8 cellular contexts compared by ENCODE assay signal in the genomic region with DNA sequence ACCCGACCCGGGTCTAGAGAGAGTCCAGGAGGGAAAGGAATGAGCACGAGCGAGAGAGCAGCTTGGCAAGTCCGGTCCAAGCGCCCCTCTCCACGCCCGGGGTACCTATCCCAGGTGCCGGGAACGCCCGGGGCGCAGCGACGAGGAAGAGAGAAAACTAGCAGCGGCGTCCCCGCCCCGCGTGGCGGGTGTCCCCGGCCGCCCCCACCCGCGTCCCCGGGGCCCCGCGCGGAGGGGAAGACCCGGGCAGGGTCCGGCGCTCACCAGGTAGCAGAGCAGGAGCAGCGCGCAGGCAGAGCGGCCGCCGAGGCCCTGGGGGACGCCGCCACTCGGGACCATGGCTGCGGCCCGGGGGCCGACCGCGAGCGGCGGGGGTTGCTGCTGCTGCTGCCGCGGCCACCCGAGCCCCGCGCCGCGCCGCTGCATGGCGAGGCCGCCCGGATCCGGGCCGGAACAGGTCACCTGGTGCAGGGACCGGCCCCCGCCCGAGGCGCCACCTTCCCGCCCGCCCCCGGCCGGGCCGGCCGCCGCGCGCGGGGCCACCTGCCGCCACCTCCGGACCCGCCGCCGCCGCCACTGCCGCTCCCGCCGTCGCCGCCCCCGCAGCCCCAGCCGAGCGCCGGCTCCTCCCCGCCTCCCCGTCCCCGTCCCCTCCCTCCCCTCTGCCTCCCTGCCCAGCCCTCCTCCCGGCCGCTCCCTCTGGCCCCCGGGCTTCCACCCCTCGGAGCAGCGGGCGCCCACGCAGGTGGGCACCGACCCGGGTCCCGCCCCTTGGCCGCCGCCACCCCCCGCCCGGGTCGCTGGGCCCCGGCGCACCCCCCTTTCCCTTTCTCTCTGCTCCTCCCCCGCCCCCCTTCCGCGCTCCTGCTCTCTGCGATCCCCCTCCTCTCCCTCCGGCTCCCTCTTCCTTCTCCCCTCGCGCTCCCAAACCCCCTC. TPM values are rescaled to one million over a fixed set of nuclear protein-coding genes. Genes with fewer than 3 reads are reported as not detected.
A peak's percentile ranks its signal among the peaks of the same experiment; 100 is the strongest.
DNase-seq lines count a peak whose midpoint lies in the region; ATAC-seq and TF ChIP-seq lines count a peak whose summit lies in the region.

TSS of gene SEL1L3 (minus strand) at position 578 of the 936 bp plus-strand sequence. CDS start at position 426, 152 bp downstream.

- TF ChIP-seq CTCF in body of pancreas (IDR thresholded peaks at IDR 0.05) = no peak

- peak within 1 kb of the TSS; percentile 35 to 56 for H3K4me3 ChIP-seq in body of pancreas

- no peaks in the 10 kb centered on the region for H3K27me3 ChIP-seq in body of pancreas

- no peaks in the 10 kb centered on the region for H3K9me3 ChIP-seq in body of pancreas

- no peak for TF ChIP-seq POLR2A in body of pancreas (IDR thresholded peaks at IDR 0.05)

- peak; percentile 37 for ATAC-seq in HG03139 (IDR thresholded peaks at IDR 0.05; ENCODE audit: unreplicated experiment)
- peak; percentile 74 for ATAC-seq in body of pancreas

- peaks cover 46% of the 10 kb centered on the region for H3K4me1 ChIP-seq in body of pancreas

- DNase-seq in NCI-H510A treated with DMSO at 0.1 percent for 48 hours (lab: John Stamatoyannopoulos, UW) (peak; percentile 12), NCI-H510A (lab: John Stamatoyannopoulos, UW) (no peak), body of pancreas (peak; percentile 70 to 77 (median 72)), iPS-NIHi11 (ENCODE audit: low spot score) (peak; percentile 90), NCI-H2029 (lab: John Stamatoyannopoulos, UW) (no peak)
- peak; percentile 74 for DNase-seq in stimulated activated CD4-positive, alpha-beta T cell treated with anti-CD3 and anti-CD28 coated beads, Interleukin-15, amount 100 ng/mL, for 24 hours

- intact Hi-C loops in T-helper 2 cell treated with Interferon-gamma antibody and Interleukin-4, amounts not matched to agents 100 ng/mL and 5 ng/mL, for 36 hours (cut with micrococcal nuclease) = loop anchor here (2.0 to 5.0 kb wide), 4 partner anchors 335 to 1000 kb away; partner anchors contain the start of genes SEPSECS, STIM2 and TBC1D19
- intact Hi-C loops in body of pancreas (cut with DNase I) = no loop called here

- no peaks in the 10 kb centered on the region for H3K36me3 ChIP-seq in body of pancreas (replicated peaks in 1 of 2; ENCODE audit: insufficient read depth in 1 of 2, low read depth in 2 of 2)

- H3K27ac ChIP-seq in body of pancreas = peak within 1 kb of the TSS; percentile 78 to 96 (median 89)

- WGBS in body of pancreas, 2 donors = 1 to 3% methylated on average over 6 to 74 of the region's 115 CpGs

RNA-seq across cellular contexts. Expression of gene SEL1L3, which starts in this region (rescaled TPM):
- 59.9 and 63.4 TPM in 2 replicates for total RNA-seq in T-helper 2 cell treated with Interferon-gamma antibody and Interleukin-4, amounts not matched to agents 100 ng/mL and 5 ng/mL, for 36 hours
- 10 to 100 TPM; 32.3 to 64.1 TPM for total RNA-seq in body of pancreas

Comparison
In these comparisons a context has a peak if more than half of its experiments do, and no peak if none do; other contexts are left out.
1. DNase-seq: peak in NCI-H510A treated with DMSO at 0.1 percent for 48 hours (single experiment), body of pancreas (4 of 4), iPS-NIHi11 (single experiment) and stimulated activated CD4-positive, alpha-beta T cell treated with anti-CD3 and anti-CD28 coated beads, Interleukin-15, amount 100 ng/mL, for 24 hours (single experiment); none in NCI-H510A (single experiment) and NCI-H2029 (single experiment).